Comparison of ENCODE assay signal across 9 cellular contexts in genomic region chr19:18110833-18111232, GRCh38. TPM values are rescaled to one million over a fixed set of nuclear protein-coding genes. Genes with fewer than 3 reads are reported as not detected.
DNase-seq lines count a peak whose midpoint lies in the region; ATAC-seq and TF ChIP-seq lines count a peak whose summit lies in the region.
"Had no signal": no experiment of that assay in that cellular context is flagged by ENCODE, and none has a peak within 500 bp of the region (broad histone marks: within the 10 kb centered on the region; RNA-seq: fewer than 3 reads in every experiment).

No MANE protein-coding gene starts in this region.

- TF ChIP-seq CTCF in cardiac fibroblast (IDR thresholded peaks at IDR 0.05; ENCODE audit: low read depth, low read length): no peak

- H3K4me3 ChIP-seq in ACC112 (ENCODE audit: low read depth, low read length) (peak overlapping the region; percentile 90), HUES6 (ENCODE audit: low read depth, low read length) (peak overlapping the region; percentile 92), cardiac fibroblast (replicated peaks in 1 of 2; ENCODE audit: low read depth in 2 of 2, low read length in 2 of 2) (peak overlapping the region; percentile 78 to 82), mononuclear cell (ENCODE audit: low read length) (peak overlapping the region; percentile 74)

- H3K27me3 ChIP-seq in ACC112 (ENCODE audit: insufficient read depth, low read length) (no peaks in the 10 kb centered on the region), HUES6 (ENCODE audit: control insufficient read depth, insufficient read depth, low read length) (peaks cover 29% of the 10 kb centered on the region), mononuclear cell (ENCODE audit: insufficient read depth, low read length) (no peaks in the 10 kb centered on the region)

- DNase-seq in cardiac fibroblast (ENCODE audit: low read depth in 2 of 2) (no peak), NCI-H69 (lab: John Stamatoyannopoulos, UW) (no peak), NCI-H2196 (lab: John Stamatoyannopoulos, UW; ENCODE audit: unreplicated experiment) (no peak), DMS114 treated with DMSO at 0.1 percent for 48 hours (lab: John Stamatoyannopoulos, UW; ENCODE audit: unreplicated experiment) (no peak)
- DNase-seq: SW 1271 had no signal

- no peak for ATAC-seq in HG03045 (IDR thresholded peaks at IDR 0.05; ENCODE audit: unreplicated experiment)

- H3K4me1 ChIP-seq in ACC112 (ENCODE audit: control insufficient read depth, insufficient read depth, low read length, unreplicated experiment): no peaks in the 10 kb centered on the region
- peaks cover 10% of the 10 kb centered on the region for H3K4me1 ChIP-seq in HUES6 (ENCODE audit: control insufficient read depth, insufficient read depth, low read length)
- peaks cover 60% of the 10 kb centered on the region for H3K4me1 ChIP-seq in mononuclear cell (ENCODE audit: insufficient read depth, low read length)

- H3K9me3 ChIP-seq in HUES6 (ENCODE audit: control insufficient read depth, insufficient read depth, low read depth, low read length) (no peaks in the 10 kb centered on the region), mononuclear cell (ENCODE audit: low read depth, low read length) (no peaks in the 10 kb centered on the region)

- H3K36me3 ChIP-seq in ACC112 (ENCODE audit: insufficient read depth, low read length): no peaks in the 10 kb centered on the region
- no peaks in the 10 kb centered on the region for H3K36me3 ChIP-seq in HUES6 (ENCODE audit: control insufficient read depth, insufficient read depth, low read length)

- H3K9ac ChIP-seq in HUES6 (ENCODE audit: low read length): no peak overlapping the region

- no peak overlapping the region for H2AFZ ChIP-seq in ACC112 (ENCODE audit: low read length, unreplicated experiment)

- H3K27ac ChIP-seq in ACC112 (ENCODE audit: low read depth, low read length): no peak overlapping the region
- no peak overlapping the region for H3K27ac ChIP-seq in HUES6 (ENCODE audit: low read depth, low read length)

- H3K79me2 ChIP-seq in ACC112 (ENCODE audit: control insufficient read depth, insufficient read depth, low read length, unreplicated experiment): no peaks in the 10 kb centered on the region

RNA-seq across cellular contexts. Expression of gene MAST3, which starts 13.3 kb away (rescaled TPM):
- total RNA-seq in mononuclear cell: 6.7 TPM

RNA-seq across cellular contexts. Expression of gene IL12RB1, which starts 24.1 kb away (rescaled TPM):
- total RNA-seq in mononuclear cell: 26.9 TPM

RNA-seq across cellular contexts. Expression of gene PIK3R2, which starts 42.1 kb away (rescaled TPM):
- total RNA-seq in mononuclear cell: 3.7 TPM
